ENCODE assay signal across 16 cellular contexts in genomic region chr2:20483496-20483895, GRCh38. TPM values are rescaled to one million over a fixed set of nuclear protein-coding genes. Genes with fewer than 3 reads are reported as not detected.
DNase-seq lines count a peak whose midpoint lies in the region; ATAC-seq and TF ChIP-seq lines count a peak whose summit lies in the region.
"Had no signal": no experiment of that assay in that cellular context is flagged by ENCODE, and none has a peak within 500 bp of the region (broad histone marks: within the 10 kb centered on the region; RNA-seq: fewer than 3 reads in every experiment).

No MANE protein-coding gene starts in this region.

- no peaks in the 10 kb centered on the region for H3K79me2 ChIP-seq in mammary epithelial cell (ENCODE audit: insufficient read depth, low read length)

- in situ Hi-C loops in mammary epithelial cell (cut with MboI; ENCODE audit: low sequenced_read_pairs in 2 of 2), result no loop called here

- H3K4me3 ChIP-seq in mammary epithelial cell (replicated peaks in 1 of 3; ENCODE audit: insufficient read depth in 1 of 3, low read depth in 2 of 3, low read length in 3 of 3), result no peak overlapping the region
- H3K4me3 ChIP-seq in heart right ventricle, result no peak overlapping the region
- H3K4me3 ChIP-seq in uterus, result no peak overlapping the region
- H3K4me3 ChIP-seq: A549, upper lobe of left lung had no signal

- WGBS in mammary epithelial cell (ENCODE audit: low coverage, missing lambda C conversion rate), result 50% methylated on average over 1 of the region's 1 CpG
- 88 to 100% methylated on average over 1 of the region's 1 CpG for WGBS in heart right ventricle, 2 donors

- intact Hi-C loops in MCF 10A (cut with micrococcal nuclease) (no loop called here), mammary epithelial cell (cut with micrococcal nuclease) (no loop called here), heart right ventricle (cut with DNase I) (loop anchor here in 1 of 10 donors (5.0 kb wide), 1 partner anchor 39 kb away; no protein-coding TSS in a partner anchor), uterus (cut with DNase I; ENCODE audit: low total_unique reads) (no loop called here)

- H3K27me3 ChIP-seq in mammary epithelial cell (ENCODE audit: insufficient read depth, low read length) (no peaks in the 10 kb centered on the region), heart right ventricle (no peaks in the 10 kb centered on the region), uterus (no peaks in the 10 kb centered on the region)
- H3K27me3 ChIP-seq: upper lobe of left lung had no signal

- H3K4me2 ChIP-seq in mammary epithelial cell (ENCODE audit: insufficient read depth, low read depth, low read length), result no peak overlapping the region
- H3K4me2 ChIP-seq: A549 had no signal

- H3K9me3 ChIP-seq in mammary epithelial cell (replicated peaks; ENCODE audit: insufficient read depth, low read length) (no peaks in the 10 kb centered on the region), heart right ventricle (peaks cover 0 to 2% (median 0%) of the 10 kb centered on the region in 11 donors), uterus (no peaks in the 10 kb centered on the region)
- H3K9me3 ChIP-seq: A549, upper lobe of left lung had no signal

- BruUV-seq in MCF 10A (replicated peaks; lab: Mats Ljungman, UMichigan), result no TSS peak
- BruUV-seq in mammary epithelial cell (replicated peaks; lab: Mats Ljungman, UMichigan), result no TSS peak

- H3K27ac Mint-ChIP-seq in MCF 10A (ENCODE audit: low read depth, unreplicated experiment), result peak overlapping the region; percentile 68
- H3K27ac Mint-ChIP-seq in activated CD4-positive, alpha-beta T cell treated with anti-CD3 and anti-CD28 coated beads, Interleukin-2, amount 10 ng/mL, durations not matched to agents 7 days and 5 days, result no peak overlapping the region
- H3K27ac Mint-ChIP-seq: mesothelial cell of epicardium had no signal

- H3K27ac ChIP-seq in mammary epithelial cell (ENCODE audit: insufficient read depth, low read depth, low read length), result no peak overlapping the region
- peak overlapping the region in 3 of 10 donors; percentile 37 to 46 (median 44) for H3K27ac ChIP-seq in heart right ventricle
- peak overlapping the region; percentile 67 to 82 for H3K27ac ChIP-seq in uterus
- H3K27ac ChIP-seq: A549 had no signal

- H3K9me3 Mint-ChIP-seq in MCF 10A (ENCODE audit: unreplicated experiment), result no peaks in the 10 kb centered on the region
- H3K9me3 Mint-ChIP-seq in activated CD4-positive, alpha-beta T cell treated with anti-CD3 and anti-CD28 coated beads, Interleukin-2, amount 10 ng/mL, durations not matched to agents 7 days and 5 days, result no peaks in the 10 kb centered on the region
- H3K9me3 Mint-ChIP-seq: activated T-cell treated with anti-CD3 and anti-CD28 coated beads, Interleukin-2, amount 50 U/mL, for 4 hours had no signal

- H3K36me3 Mint-ChIP-seq in MCF 10A (ENCODE audit: insufficient read depth, unreplicated experiment), result no peaks in the 10 kb centered on the region
- no peaks in the 10 kb centered on the region for H3K36me3 Mint-ChIP-seq in activated CD4-positive, alpha-beta T cell treated with anti-CD3 and anti-CD28 coated beads, Interleukin-2, amount 10 ng/mL, durations not matched to agents 7 days and 5 days (ENCODE audit: low read depth)
- H3K36me3 Mint-ChIP-seq: mesothelial cell of epicardium had no signal

- no peaks in the 10 kb centered on the region for H3K27me3 Mint-ChIP-seq in MCF 10A (ENCODE audit: insufficient read depth, unreplicated experiment)
- H3K27me3 Mint-ChIP-seq in activated CD4-positive, alpha-beta T cell treated with anti-CD3 and anti-CD28 coated beads, Interleukin-2, amount 10 ng/mL, durations not matched to agents 7 days and 5 days, result no peaks in the 10 kb centered on the region

- POLR2A ChIA-PET in MCF 10A (lab: Yijun Ruan, JAX), result interaction anchor here (0.7 to 1.6 kb wide), 3 partner anchors 13 to 53 kb away, joined by 3 to 4 read pairs (median 3); no protein-coding TSS in a partner anchor
- POLR2A ChIA-PET in activated CD4-positive, alpha-beta T cell treated with anti-CD3 and anti-CD28 coated beads, Interleukin-2, amount 10 ng/mL, durations not matched to agents 7 days and 5 days (lab: Charles Lee), result no interaction called here

- no peaks in the 10 kb centered on the region for H3K4me1 ChIP-seq in mammary epithelial cell (ENCODE audit: insufficient read depth, low read length)
- peaks cover 2 to 42% (median 15%) of the 10 kb centered on the region in 9 donors for H3K4me1 ChIP-seq in heart right ventricle
- peaks cover 0 to 10% of the 10 kb centered on the region in 2 donors for H3K4me1 ChIP-seq in uterus
- H3K4me1 ChIP-seq: A549 had no signal

- DNase-seq in MCF 10A (ENCODE audit: unreplicated experiment) (no peak), mammary epithelial cell (no peak), heart right ventricle (no peak), pons (ENCODE audit: low spot score) (peak; percentile 54), uterus (peak; percentile 81 to 85), dedifferentiated amniotic fluid mesenchymal stem cell (ENCODE audit: extremely low spot score) (no peak)
- DNase-seq in activated CD4-positive, alpha-beta T cell treated with anti-CD3 and anti-CD28 coated beads, Interleukin-2, amount 10 ng/mL, durations not matched to agents 7 days and 5 days, result no peak
- DNase-seq: activated CD4-positive, CD25-positive, alpha-beta regulatory T cell treated with anti-CD3 and anti-CD28 coated beads, Interleukin-2, amount 50 U/mL, for 72 hours; activated T-cell treated with anti-CD3 and anti-CD28 coated beads, Interleukin-2, amount 50 U/mL, for 4 hours; KG1; NCI-H2081 treated with DMSO at 0.1 percent for 48 hours; upper lobe of left lung had no signal

- no peak for TF ChIP-seq POLR2A in uterus (IDR thresholded peaks at IDR 0.05)

- no peak overlapping the region for H3K9ac ChIP-seq in mammary epithelial cell (ENCODE audit: insufficient read depth, low read length)

- H2AFZ ChIP-seq in mammary epithelial cell (ENCODE audit: low read depth, low read length), result no peak overlapping the region

- H3K36me3 ChIP-seq in mammary epithelial cell (ENCODE audit: insufficient read depth, low read length), result no peaks in the 10 kb centered on the region
- no peaks in the 10 kb centered on the region for H3K36me3 ChIP-seq in heart right ventricle
- no peaks in the 10 kb centered on the region for H3K36me3 ChIP-seq in uterus
- H3K36me3 ChIP-seq: upper lobe of left lung had no signal

- CTCF ChIA-PET in MCF 10A (lab: Yijun Ruan, JAX), result interaction anchor here (0.5 to 0.7 kb wide), 2 partner anchors 32 to 141 kb away, joined by 3 read pairs; no protein-coding TSS in a partner anchor
- CTCF ChIA-PET in mammary epithelial cell (lab: Charles Lee; ENCODE audit: low non-redundant PET), result no interaction called here
- CTCF ChIA-PET in activated CD4-positive, alpha-beta T cell treated with anti-CD3 and anti-CD28 coated beads, Interleukin-2, amount 10 ng/mL, durations not matched to agents 7 days and 5 days (lab: Charles Lee), result no interaction called here

- TF ChIP-seq CTCF in MCF 10A (IDR thresholded peaks at IDR 0.05; ENCODE audit: unreplicated experiment) (no peak), mammary epithelial cell (conservative IDR thresholded peaks at IDR 0.05 in 1 of 2, IDR thresholded peaks at IDR 0.05 in 1 of 2; ENCODE audit: extremely low read depth in 1 of 2, insufficient read depth in 1 of 2, low read depth in 1 of 2, low read length in 2 of 2) (no peak), heart right ventricle (IDR thresholded peaks at IDR 0.05) (no peak), uterus (IDR thresholded peaks at IDR 0.05) (no peak)

- no peaks in the 10 kb centered on the region for H4K20me1 ChIP-seq in mammary epithelial cell (ENCODE audit: insufficient read depth, low read length)

- H3K4me1 Mint-ChIP-seq in MCF 10A (ENCODE audit: insufficient read depth, unreplicated experiment), result peaks cover 24% of the 10 kb centered on the region
- H3K4me1 Mint-ChIP-seq in activated CD4-positive, alpha-beta T cell treated with anti-CD3 and anti-CD28 coated beads, Interleukin-2, amount 10 ng/mL, durations not matched to agents 7 days and 5 days, result no peaks in the 10 kb centered on the region

- ATAC-seq in heart right ventricle (peak in 6 of 8 donors; percentile 20 to 73 (median 46)), HG02642 (IDR thresholded peaks at IDR 0.05; ENCODE audit: poor library complexity, unreplicated experiment) (no peak)
- ATAC-seq: A549; activated T-cell treated with anti-CD3 and anti-CD28 coated beads, Interleukin-2, amount 50 U/mL, for 4 hours; SK-N-SH treated with all-trans-retinoic acid at 6 μM for 48 hours had no signal

- dilution Hi-C loops in mammary epithelial cell (cut with HindIII; ENCODE audit: low sequenced_read_pairs), result no loop called here

- H3K4me3 Mint-ChIP-seq in MCF 10A (ENCODE audit: unreplicated experiment), result no peak overlapping the region
- H3K4me3 Mint-ChIP-seq in activated CD4-positive, alpha-beta T cell treated with anti-CD3 and anti-CD28 coated beads, Interleukin-2, amount 10 ng/mL, durations not matched to agents 7 days and 5 days, result no peak overlapping the region
- H3K4me3 Mint-ChIP-seq: activated T-cell treated with anti-CD3 and anti-CD28 coated beads, Interleukin-2, amount 50 U/mL, for 4 hours; mesothelial cell of epicardium had no signal

RNA-seq across cellular contexts. Expression of gene RHOB, which starts 36.6 kb away (rescaled TPM):
- total RNA-seq in MCF 10A (2022), result 28.1 and 45.7 TPM in 2 replicates
- 10 to 100 TPM; 26.2 to 53.5 TPM for total RNA-seq in mammary epithelial cell
- polyA plus RNA-seq in mammary epithelial cell, result 18.3 TPM
- 4.2 TPM for polyA minus RNA-seq in mammary epithelial cell
- 100 to 1,000 TPM; 105 to 313 (median 157) TPM for total RNA-seq in heart right ventricle
- 100 to 1,000 TPM; 151 to 337 TPM for polyA plus RNA-seq in heart right ventricle
- 1,000 to 10,000 TPM in 1 of 4 donors, 100 to 1,000 TPM in 3; 242 to 1,280 (median 486) TPM for total RNA-seq in uterus
- total RNA-seq in activated CD4-positive, alpha-beta T cell treated with anti-CD3 and anti-CD28 coated beads, Interleukin-2, amount 10 ng/mL, durations not matched to agents 7 days and 5 days, result under 1 TPM; 0.52 to 0.67 TPM

Comparison
In these comparisons a context has a peak if more than half of its experiments do, and no peak if none do; other contexts are left out.
1. DNase-seq: peak in pons (single experiment) and uterus (2 of 2); none in MCF 10A (single experiment), mammary epithelial cell (single experiment), heart right ventricle (0 of 2), activated CD4-positive, alpha-beta T cell treated with anti-CD3 and anti-CD28 coated beads, Interleukin-2, amount 10 ng/mL, durations not matched to agents 7 days and 5 days (single experiment) and dedifferentiated amniotic fluid mesenchymal stem cell (single experiment).
2. RNA of gene RHOB, which starts 36.6 kb away (total RNA-seq): 242 to 1,280 TPM in uterus, 105 to 313 TPM in heart right ventricle, 26.2 to 53.5 TPM in mammary epithelial cell and 28.1 to 45.7 TPM in MCF 10A; 0.52 to 0.67 TPM in activated CD4-positive, alpha-beta T cell treated with anti-CD3 and anti-CD28 coated beads, Interleukin-2, amount 10 ng/mL, durations not matched to agents 7 days and 5 days; every median in the first group is over 10 times any median in the second.